In the genomic region with DNA sequence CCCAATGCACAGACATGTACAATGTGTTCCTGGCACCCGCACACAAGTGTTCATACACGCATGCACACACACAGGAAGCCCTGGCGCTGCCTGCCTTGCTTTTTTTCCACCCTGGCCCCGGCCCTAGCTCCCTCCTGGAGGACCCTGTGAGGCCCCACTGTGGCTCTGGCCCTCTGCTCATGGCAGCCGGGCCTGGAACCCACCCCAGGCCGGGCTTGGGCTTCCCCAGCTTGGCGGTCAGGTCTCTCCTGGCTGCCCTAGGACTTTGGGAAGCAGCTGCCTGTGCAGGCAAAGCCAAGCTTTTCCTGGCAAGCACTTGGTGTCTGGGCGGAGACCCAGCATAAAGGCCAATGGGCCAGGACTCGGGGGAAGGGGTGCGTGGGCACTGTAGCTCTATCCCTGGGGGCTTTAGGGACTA, we compare ENCODE assay signal across 8 cellular contexts. TPM values are rescaled to one million over a fixed set of nuclear protein-coding genes. Genes with fewer than 3 reads are reported as not detected.
DNase-seq lines count a peak whose midpoint lies in the region; ATAC-seq and FAIRE-seq lines count a peak whose summit lies in the region.

No MANE protein-coding gene starts in this region.

- peak overlapping the region; percentile 89 for H3K27ac Mint-ChIP-seq in activated naive CD8-positive, alpha-beta T cell treated with anti-CD3 and anti-CD28 coated beads for 36 hours
- H3K27ac Mint-ChIP-seq in stimulated activated effector memory CD8-positive, alpha-beta T cell treated with anti-CD3 and anti-CD28 coated beads, Interleukin-12 subunit alpha, Interleukin-12 subunit beta, amount 100 ng/mL, for 72 hours: peak overlapping the region; percentile 89

- no peak for FAIRE-seq in urothelium cell line (lab: Jason Lieb, UNC)

- no peak for ATAC-seq in stimulated activated effector memory CD8-positive, alpha-beta T cell treated with anti-CD3 and anti-CD28 coated beads, Interleukin-12 subunit alpha, Interleukin-12 subunit beta, amount 100 ng/mL, for 72 hours
- ATAC-seq in HG03432 (IDR thresholded peaks at IDR 0.05; ENCODE audit: unreplicated experiment) (no peak), HG02973 (IDR thresholded peaks at IDR 0.05; ENCODE audit: unreplicated experiment) (no peak)

- peaks cover 63% of the 10 kb centered on the region for H3K36me3 Mint-ChIP-seq in activated naive CD8-positive, alpha-beta T cell treated with anti-CD3 and anti-CD28 coated beads for 36 hours
- peaks cover 98% of the 10 kb centered on the region for H3K36me3 Mint-ChIP-seq in stimulated activated effector memory CD8-positive, alpha-beta T cell treated with anti-CD3 and anti-CD28 coated beads, Interleukin-12 subunit alpha, Interleukin-12 subunit beta, amount 100 ng/mL, for 72 hours

- H3K9me3 Mint-ChIP-seq in activated naive CD8-positive, alpha-beta T cell treated with anti-CD3 and anti-CD28 coated beads for 36 hours: no peaks in the 10 kb centered on the region
- no peaks in the 10 kb centered on the region for H3K9me3 Mint-ChIP-seq in stimulated activated effector memory CD8-positive, alpha-beta T cell treated with anti-CD3 and anti-CD28 coated beads, Interleukin-12 subunit alpha, Interleukin-12 subunit beta, amount 100 ng/mL, for 72 hours

- no peaks in the 10 kb centered on the region for H3K4me1 ChIP-seq in HAP-1

- H3K4me3 Mint-ChIP-seq in activated naive CD8-positive, alpha-beta T cell treated with anti-CD3 and anti-CD28 coated beads for 36 hours: peak overlapping the region; percentile 57
- peak overlapping the region; percentile 49 for H3K4me3 Mint-ChIP-seq in stimulated activated effector memory CD8-positive, alpha-beta T cell treated with anti-CD3 and anti-CD28 coated beads, Interleukin-12 subunit alpha, Interleukin-12 subunit beta, amount 100 ng/mL, for 72 hours

- in situ Hi-C loops in HAP-1 (cut with MboI; ENCODE audit: low sequenced_read_pairs): no loop called here

- no peak overlapping the region for H3K4me3 ChIP-seq in HAP-1

- H3K9me3 ChIP-seq in HAP-1: no peaks in the 10 kb centered on the region

- peaks cover 73% of the 10 kb centered on the region for H3K4me1 Mint-ChIP-seq in activated naive CD8-positive, alpha-beta T cell treated with anti-CD3 and anti-CD28 coated beads for 36 hours
- H3K4me1 Mint-ChIP-seq in stimulated activated effector memory CD8-positive, alpha-beta T cell treated with anti-CD3 and anti-CD28 coated beads, Interleukin-12 subunit alpha, Interleukin-12 subunit beta, amount 100 ng/mL, for 72 hours: peaks cover 71% of the 10 kb centered on the region

- H3K27me3 Mint-ChIP-seq in activated naive CD8-positive, alpha-beta T cell treated with anti-CD3 and anti-CD28 coated beads for 36 hours: no peaks in the 10 kb centered on the region

- DNase-seq in LHCN-M2 (ENCODE audit: low read depth): peak; percentile 37
- DNase-seq in activated naive CD8-positive, alpha-beta T cell treated with anti-CD3 and anti-CD28 coated beads for 36 hours: no peak
- peak in 47 of 51 donors; percentile 24 to 88 (median 65) for DNase-seq in hypothalamus (lab: John Stamatoyannopoulos, UW)
- DNase-seq in stimulated activated effector memory CD8-positive, alpha-beta T cell treated with anti-CD3 and anti-CD28 coated beads, Interleukin-12 subunit alpha, Interleukin-12 subunit beta, amount 100 ng/mL, for 72 hours (ENCODE audit: low spot score in 2 of 2): no peak
- no peak for DNase-seq in urothelium cell line (ENCODE audit: low spot score)
- DNase-seq in HAP-1 (ENCODE audit: low spot score in 2 of 2): no peak

- no peaks in the 10 kb centered on the region for H3K36me3 ChIP-seq in HAP-1 (replicated peaks)

- H3K27me3 ChIP-seq in HAP-1 (ENCODE audit: low read depth): no peaks in the 10 kb centered on the region

RNA-seq across cellular contexts. Expression of gene CD82, which starts 30.5 kb away (rescaled TPM):
- total RNA-seq in LHCN-M2 (2014; rRNA removed): 304 and 372 TPM in 2 replicates
- 301 TPM for polyA plus RNA-seq in LHCN-M2 (2012)
- total RNA-seq in activated naive CD8-positive, alpha-beta T cell treated with anti-CD3 and anti-CD28 coated beads for 36 hours: 100 to 1,000 TPM; 339 to 343 TPM

Comparison
In these comparisons a context has a peak if more than half of its experiments do, and no peak if none do; other contexts are left out.
1. DNase-seq: peak in LHCN-M2 (single experiment) and hypothalamus (47 of 51); none in activated naive CD8-positive, alpha-beta T cell treated with anti-CD3 and anti-CD28 coated beads for 36 hours (single experiment), stimulated activated effector memory CD8-positive, alpha-beta T cell treated with anti-CD3 and anti-CD28 coated beads, Interleukin-12 subunit alpha, Interleukin-12 subunit beta, amount 100 ng/mL, for 72 hours (0 of 2), urothelium cell line (single experiment) and HAP-1 (0 of 2).